Comparison of ENCODE assay signal across 20 cellular contexts in genomic region chr3:155603302-155603701, GRCh38.
"Had no signal": no experiment of that assay in that cellular context is flagged by ENCODE, and none has a peak within 500 bp of the region (broad histone marks: within the 10 kb centered on the region; RNA-seq: fewer than 3 reads in every experiment).

No MANE protein-coding gene starts in this region.

- H3K27me3 ChIP-seq: esophagus squamous epithelium, ovary, sigmoid colon, spleen, tibial nerve, upper lobe of left lung had no signal

- H3K4me1 ChIP-seq: esophagus squamous epithelium, lower lobe of right lung, psoas muscle, sigmoid colon, spleen, upper lobe of left lung had no signal

- H3K4me3 ChIP-seq: esophagus squamous epithelium, lower lobe of right lung, ovary, psoas muscle, sigmoid colon, skin epidermis, spleen, thoracic aorta, tibial nerve, upper lobe of left lung had no signal

- H3K36me3 ChIP-seq: esophagus squamous epithelium, lower lobe of right lung, ovary, sigmoid colon, spleen, thoracic aorta, tibial nerve, upper lobe of left lung had no signal

- DNase-seq: effector memory CD4-positive, alpha-beta T cell; erythroblast; esophagus squamous epithelium; foreskin melanocyte; left ventricle myocardium superior; lower lobe of right lung; natural killer cell; occipital lobe; ovary; posterior cingulate gyrus; psoas muscle; right cardiac atrium; sigmoid colon; spleen; stimulated activated CD4-positive, alpha-beta T cell treated with anti-CD3 and anti-CD28 coated beads, Interleukin-4, amount 100 ng/mL, for 4 hours; stimulated activated naive B cell treated with anti-CD40 and anti-IgM and Interleukin-4, amounts not matched to agents 10 μg/mL and 1 μg/mL and 100 μg/mL, for 72 hours; upper lobe of left lung had no signal

- H3K9me3 ChIP-seq: esophagus squamous epithelium, lower lobe of right lung, ovary, psoas muscle, sigmoid colon, thoracic aorta, upper lobe of left lung had no signal
